Comparison of ENCODE assay signal across 12 cellular contexts in the genomic region with DNA sequence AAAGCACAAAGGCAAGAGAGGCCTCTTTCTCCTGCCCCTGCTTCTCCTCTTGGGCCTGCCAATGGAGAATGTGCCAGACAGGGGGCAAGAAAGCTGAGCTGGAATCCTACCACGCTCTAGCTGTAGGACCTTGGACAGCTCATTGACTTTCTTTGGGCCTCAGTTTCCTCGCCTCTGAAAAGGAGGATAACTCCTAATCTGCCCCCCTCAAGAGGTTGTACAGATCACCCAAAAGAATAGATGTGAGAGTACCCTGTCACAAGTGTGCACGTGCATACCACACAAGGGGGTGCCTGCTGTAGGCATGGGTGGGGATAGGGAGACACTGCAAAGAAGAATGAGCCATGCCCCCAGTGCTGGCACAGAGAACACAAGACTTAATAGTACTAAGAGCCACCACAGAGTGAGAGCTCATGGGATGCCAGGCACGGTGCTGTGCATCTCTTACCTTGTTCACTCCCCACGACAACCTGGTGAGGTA. TPM values are rescaled to one million over a fixed set of nuclear protein-coding genes. Genes with fewer than 3 reads are reported as not detected.
DNase-seq lines count a peak whose midpoint lies in the region; ATAC-seq lines count a peak whose summit lies in the region.
"Had no signal": no experiment of that assay in that cellular context is flagged by ENCODE, and none has a peak within 500 bp of the region (broad histone marks: within the 10 kb centered on the region; RNA-seq: fewer than 3 reads in every experiment).

No MANE protein-coding gene starts in this region.

- DNase-seq in activated CD4-positive, alpha-beta T cell treated with anti-CD3 and anti-CD28 coated beads for 36 hours, result no peak
- no peak for DNase-seq in activated CD4-positive, alpha-beta T cell treated with anti-CD3 and anti-CD28 coated beads, Interleukin-2, amount 50 U/mL, for 1 hour
- DNase-seq in Karpas-422 (no peak), RPMI8226 (no peak)
- DNase-seq in activated naive CD8-positive, alpha-beta T cell treated with anti-CD3 and anti-CD28 coated beads, Interleukin-2, amount 10 ng/mL, durations not matched to agents 7 days and 5 days, result no peak
- no peak for DNase-seq in activated CD4-positive, CD25-positive, alpha-beta regulatory T cell treated with anti-CD3 and anti-CD28 coated beads, Interleukin-2, amount 50 U/mL, for 72 hours
- DNase-seq: NCI-H2081, pancreas had no signal

- intact Hi-C loops in activated CD4-positive, alpha-beta T cell treated with anti-CD3 and anti-CD28 coated beads for 36 hours (cut with DNase I, micrococcal nuclease), result loop anchor here (5.0 kb wide), 3 partner anchors 200 to 1120 kb away; a partner anchor contains a TSS

- H3K9ac ChIP-seq in Karpas-422 (ENCODE audit: low read length), result peak overlapping the region; percentile 70

- H3K27me3 Mint-ChIP-seq in activated CD4-positive, alpha-beta T cell treated with anti-CD3 and anti-CD28 coated beads for 36 hours, result no peaks in the 10 kb centered on the region
- H3K27me3 Mint-ChIP-seq in activated naive CD8-positive, alpha-beta T cell treated with anti-CD3 and anti-CD28 coated beads, Interleukin-2, amount 10 ng/mL, durations not matched to agents 7 days and 5 days, result no peaks in the 10 kb centered on the region

- H3K27me3 ChIP-seq in Karpas-422 (ENCODE audit: low read length), result no peaks in the 10 kb centered on the region
- H3K27me3 ChIP-seq: tibial nerve had no signal

- peaks cover 65% of the 10 kb centered on the region for H3K36me3 Mint-ChIP-seq in activated CD4-positive, alpha-beta T cell treated with anti-CD3 and anti-CD28 coated beads for 36 hours (ENCODE audit: low read depth)
- peaks cover 51% of the 10 kb centered on the region for H3K36me3 Mint-ChIP-seq in activated naive CD8-positive, alpha-beta T cell treated with anti-CD3 and anti-CD28 coated beads, Interleukin-2, amount 10 ng/mL, durations not matched to agents 7 days and 5 days

- H3K4me3 Mint-ChIP-seq in activated CD4-positive, alpha-beta T cell treated with anti-CD3 and anti-CD28 coated beads for 36 hours, result peak overlapping the region; percentile 79
- H3K4me3 Mint-ChIP-seq in activated naive CD8-positive, alpha-beta T cell treated with anti-CD3 and anti-CD28 coated beads, Interleukin-2, amount 10 ng/mL, durations not matched to agents 7 days and 5 days, result peak overlapping the region; percentile 89

- H3K4me3 ChIP-seq in Karpas-422 (ENCODE audit: low read length) (peak overlapping the region; percentile 57; the same call in 1 of the 2 replicates), skin epidermis (peak overlapping the region in 6 of 7 experiments; percentile 5 to 40 (median 30))

- H3K9me3 Mint-ChIP-seq in activated CD4-positive, alpha-beta T cell treated with anti-CD3 and anti-CD28 coated beads for 36 hours (ENCODE audit: low read depth), result no peaks in the 10 kb centered on the region
- H3K9me3 Mint-ChIP-seq in activated naive CD8-positive, alpha-beta T cell treated with anti-CD3 and anti-CD28 coated beads, Interleukin-2, amount 10 ng/mL, durations not matched to agents 7 days and 5 days, result no peaks in the 10 kb centered on the region

- peak overlapping the region; percentile 57 for H3K4me2 ChIP-seq in Karpas-422 (ENCODE audit: low read depth, low read length, poor library complexity, severe bottlenecking)

- H3K9me3 ChIP-seq in Karpas-422 (ENCODE audit: low read length), result no peaks in the 10 kb centered on the region
- H3K9me3 ChIP-seq: pancreas, tibial nerve had no signal

- POLR2A ChIA-PET in activated CD4-positive, alpha-beta T cell treated with anti-CD3 and anti-CD28 coated beads for 36 hours (lab: Charles Lee), result interaction anchor here (2.2 kb wide), 1 partner anchor 10 kb away, joined by 13 read pairs; no protein-coding TSS in a partner anchor
- POLR2A ChIA-PET in activated naive CD8-positive, alpha-beta T cell treated with anti-CD3 and anti-CD28 coated beads, Interleukin-2, amount 10 ng/mL, durations not matched to agents 7 days and 5 days (lab: Charles Lee), result interaction anchor here (0.8 to 8.2 kb wide), 14 partner anchors 10 to 127 kb away, joined by 3 to 155 read pairs (median 7); a partner anchor contains a TSS

- H3K36me3 ChIP-seq in Karpas-422 (ENCODE audit: insufficient read depth, low read length), result no peaks in the 10 kb centered on the region
- H3K36me3 ChIP-seq: pancreas, tibial nerve had no signal

- no peaks in the 10 kb centered on the region for H4K20me1 ChIP-seq in Karpas-422 (ENCODE audit: insufficient read depth, low read depth, low read length)

- CTCF ChIA-PET in activated CD4-positive, alpha-beta T cell treated with anti-CD3 and anti-CD28 coated beads for 36 hours (lab: Charles Lee), result interaction anchor here (0.9 to 1.0 kb wide), 3 partner anchors 24 to 279 kb away, joined by 3 to 5 read pairs (median 3); no protein-coding TSS in a partner anchor

- peaks cover 59% of the 10 kb centered on the region for H3K79me2 ChIP-seq in Karpas-422 (ENCODE audit: low read length)

- H3K27ac Mint-ChIP-seq in activated CD4-positive, alpha-beta T cell treated with anti-CD3 and anti-CD28 coated beads for 36 hours, result peak overlapping the region; percentile 91
- H3K27ac Mint-ChIP-seq in activated naive CD8-positive, alpha-beta T cell treated with anti-CD3 and anti-CD28 coated beads, Interleukin-2, amount 10 ng/mL, durations not matched to agents 7 days and 5 days, result peak overlapping the region; percentile 85

- peaks cover 52% of the 10 kb centered on the region for H3K4me1 Mint-ChIP-seq in activated CD4-positive, alpha-beta T cell treated with anti-CD3 and anti-CD28 coated beads for 36 hours
- peaks cover 47% of the 10 kb centered on the region for H3K4me1 Mint-ChIP-seq in activated naive CD8-positive, alpha-beta T cell treated with anti-CD3 and anti-CD28 coated beads, Interleukin-2, amount 10 ng/mL, durations not matched to agents 7 days and 5 days

- peak overlapping the region; percentile 83 for H3K27ac ChIP-seq in Karpas-422 (ENCODE audit: low read length)
- peak overlapping the region in 4 of 21 experiments; percentile 39 to 84 (median 60) for H3K27ac ChIP-seq in skin epidermis
- H3K27ac ChIP-seq: pancreas, tibial nerve had no signal

- H3K4me1 ChIP-seq in Karpas-422 (ENCODE audit: low read length), result peaks cover 85% of the 10 kb centered on the region
- H3K4me1 ChIP-seq: pancreas, tibial nerve had no signal

- H3K9me2 ChIP-seq in Karpas-422 (replicated peaks; ENCODE audit: insufficient read depth, low read length), result no peaks in the 10 kb centered on the region

- no peak for ATAC-seq in activated CD4-positive, alpha-beta T cell treated with anti-CD3 and anti-CD28 coated beads for 36 hours
- ATAC-seq in activated naive CD8-positive, alpha-beta T cell treated with anti-CD3 and anti-CD28 coated beads, Interleukin-2, amount 10 ng/mL, durations not matched to agents 7 days and 5 days (ENCODE audit: low read depth), result no peak
- no peak for ATAC-seq in HG03196 (IDR thresholded peaks at IDR 0.05; ENCODE audit: unreplicated experiment)

- H2AFZ ChIP-seq in Karpas-422 (ENCODE audit: low read length), result no peak overlapping the region

RNA-seq across cellular contexts. Expression of a gene that starts 2.3 kb away (rescaled TPM):
- total RNA-seq in activated CD4-positive, alpha-beta T cell treated with anti-CD3 and anti-CD28 coated beads for 36 hours, result 100 to 1,000 TPM; 118 to 126 TPM
- 63.0 and 103 TPM in 2 replicates for total RNA-seq in Karpas-422 (2014; rRNA removed; shearing (Covaris generic); ENCODE audit: low replicate concordance)
- 100 to 1,000 TPM; 239 to 241 TPM for total RNA-seq in activated naive CD8-positive, alpha-beta T cell treated with anti-CD3 and anti-CD28 coated beads, Interleukin-2, amount 10 ng/mL, durations not matched to agents 7 days and 5 days
- total RNA-seq: dermis microvascular lymphatic vessel endothelial cell had no signal

RNA-seq across cellular contexts. Expression of a gene that starts 43.3 kb away (rescaled TPM):
- under 1 TPM; 0.43 to 0.63 TPM for total RNA-seq in activated CD4-positive, alpha-beta T cell treated with anti-CD3 and anti-CD28 coated beads for 36 hours
- total RNA-seq in Karpas-422 (2014; rRNA removed; shearing (Covaris generic); ENCODE audit: low replicate concordance), result not detected in 2 replicates
- under 1 TPM; 0.65 to 0.67 TPM for total RNA-seq in activated naive CD8-positive, alpha-beta T cell treated with anti-CD3 and anti-CD28 coated beads, Interleukin-2, amount 10 ng/mL, durations not matched to agents 7 days and 5 days
- total RNA-seq: dermis microvascular lymphatic vessel endothelial cell had no signal
